21 cellular contexts compared by ENCODE assay signal in the genomic region with DNA sequence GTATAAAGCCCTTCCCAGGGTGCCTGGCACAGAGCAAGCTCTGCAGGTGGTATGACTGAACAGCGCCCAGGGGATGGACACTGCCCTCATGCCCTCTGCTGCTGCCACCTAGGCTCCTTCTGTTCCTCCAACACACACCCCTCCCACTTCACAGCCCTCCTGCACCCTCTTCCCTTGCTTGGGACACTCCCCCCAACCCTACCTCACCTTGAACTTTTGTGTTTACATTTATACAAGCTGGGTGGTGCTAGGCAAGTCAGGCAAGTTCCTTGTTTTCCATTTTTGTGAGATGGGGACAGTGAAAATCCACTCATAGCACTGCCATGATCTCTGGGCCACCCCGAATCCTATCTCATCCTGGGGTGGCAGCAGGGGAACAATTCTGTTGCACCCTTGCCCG.
"Had no signal": no experiment of that assay in that cellular context is flagged by ENCODE, and none has a peak within 500 bp of the region (broad histone marks: within the 10 kb centered on the region; RNA-seq: fewer than 3 reads in every experiment).

No MANE protein-coding gene starts in this region.

- H3K4me3 ChIP-seq: esophagus muscularis mucosa, gastroesophageal sphincter, heart right ventricle, psoas muscle, skin epidermis, thoracic aorta, upper lobe of left lung had no signal

- FAIRE-seq: endothelial cell of umbilical vein had no signal

- H3K27me3 ChIP-seq: brain microvascular endothelial cell, esophagus muscularis mucosa, gastroesophageal sphincter, heart right ventricle, upper lobe of left lung had no signal

- H3K4me1 ChIP-seq: gastroesophageal sphincter, heart right ventricle, psoas muscle had no signal

- H3K27ac ChIP-seq: brain microvascular endothelial cell, esophagus muscularis mucosa, gastroesophageal sphincter, heart right ventricle, psoas muscle, thoracic aorta, upper lobe of left lung had no signal

- H3K9me3 ChIP-seq: esophagus muscularis mucosa, gastroesophageal sphincter, heart right ventricle, psoas muscle, thoracic aorta, upper lobe of left lung had no signal

- DNase-seq: activated CD8-positive, alpha-beta memory T cell treated with anti-CD3 and anti-CD28 coated beads for 24 hours; activated effector memory CD4-positive, alpha-beta T cell treated with anti-CD3 and anti-CD28 coated beads, Interleukin-2, amount 50 U/mL, for 16 hours; activated naive CD4-positive, alpha-beta T cell treated with anti-CD3 and anti-CD28 coated beads, Interleukin-2, amount 50 U/mL, for 16 hours; activated T-cell treated with anti-CD3 and anti-CD28 coated beads, Interleukin-2, amount 50 U/mL, for 72 hours; brain microvascular endothelial cell; dermis blood vessel endothelial cell; effector memory CD4-positive, alpha-beta T cell; heart right ventricle; immature natural killer cell; kidney glomerular epithelial cell; mesenchymal stem cell; nephron progenitor cell; right cardiac atrium had no signal

- ATAC-seq: activated CD4-positive, CD25-positive, alpha-beta regulatory T cell treated with anti-CD3 and anti-CD28 coated beads, Interleukin-2, amount 50 U/mL, for 24 hours; activated T-cell treated with anti-CD3 and anti-CD28 coated beads, Interleukin-2, amount 50 U/mL, for 72 hours; gastroesophageal sphincter; psoas muscle; right cardiac atrium had no signal
